ENCODE assay signal across 9 cellular contexts in genomic region chr12:131116437-131117117, GRCh38.
DNase-seq lines count a peak whose midpoint lies in the region; ATAC-seq and TF ChIP-seq lines count a peak whose summit lies in the region.
"Had no signal": no experiment of that assay in that cellular context is flagged by ENCODE, and none has a peak within 500 bp of the region (broad histone marks: within the 10 kb centered on the region; RNA-seq: fewer than 3 reads in every experiment).

No MANE protein-coding gene starts in this region.

- H3K4me3 Mint-ChIP-seq in MCF 10A (ENCODE audit: unreplicated experiment) (no peak overlapping the region), WTC11 (no peak overlapping the region)

- H3K27ac ChIP-seq in breast epithelium = peak overlapping the region; percentile 42 to 82
- no peak overlapping the region for H3K27ac ChIP-seq in aorta (ENCODE audit: low read depth in 1 of 2, low read length in 2 of 2)

- H3K36me3 Mint-ChIP-seq in MCF 10A (ENCODE audit: insufficient read depth, unreplicated experiment) (no peaks in the 10 kb centered on the region), WTC11 (no peaks in the 10 kb centered on the region)

- H3K27me3 ChIP-seq in breast epithelium = peaks cover 0 to 15% of the 10 kb centered on the region in 2 donors
- no peaks in the 10 kb centered on the region for H3K27me3 ChIP-seq in aorta (ENCODE audit: control insufficient read depth in 1 of 2, insufficient read depth in 2 of 2, low read length in 1 of 2)

- H3K9me3 Mint-ChIP-seq in MCF 10A (ENCODE audit: unreplicated experiment) (no peaks in the 10 kb centered on the region), WTC11 (no peaks in the 10 kb centered on the region)

- POLR2A ChIA-PET in MCF 10A (lab: Yijun Ruan, JAX) (no interaction called here), WTC11 (lab: Charles Lee) (no interaction called here)

- CTCF ChIA-PET in MCF 10A (lab: Yijun Ruan, JAX) = interaction anchor here (0.6 to 7.9 kb wide), 7 partner anchors 11 to 338 kb away, joined by 3 to 84 read pairs (median 5); no protein-coding TSS in a partner anchor
- CTCF ChIA-PET in WTC11 (lab: Charles Lee) = interaction anchor here (0.6 to 9.1 kb wide), 25 partner anchors 8 to 679 kb away, joined by 3 to 98 read pairs (median 4); no protein-coding TSS in a partner anchor

- peak in 1 of 2 donors; percentile 26 for DNase-seq in breast epithelium (ENCODE audit: low spot score in 2 of 2)
- DNase-seq in MCF 10A (ENCODE audit: unreplicated experiment) = no peak
- DNase-seq in WTC11 (ENCODE audit: low spot score) = peak; percentile 64
- DNase-seq in islet precursor cell = peak; percentile 78
- DNase-seq in aorta = peak; percentile 45 to 71
- DNase-seq in Ammon's horn (ENCODE audit: low spot score) = no peak
- no peak for DNase-seq in pons (ENCODE audit: low spot score)
- DNase-seq: activated T-cell treated with anti-CD3 and anti-CD28 coated beads for 4 hours had no signal

- intact Hi-C loops in breast epithelium (cut with DNase I; ENCODE audit: low total_unique reads) (no loop called here), MCF 10A (cut with micrococcal nuclease) (no loop called here), aorta (cut with DNase I) (no loop called here)

- H3K9me3 ChIP-seq in breast epithelium (no peaks in the 10 kb centered on the region), aorta (ENCODE audit: control insufficient read depth, low read length) (no peaks in the 10 kb centered on the region)

- no peak for TF ChIP-seq CTCF in breast epithelium (IDR thresholded peaks at IDR 0.05)
- no peak for TF ChIP-seq CTCF in MCF 10A (IDR thresholded peaks at IDR 0.05; ENCODE audit: unreplicated experiment)
- TF ChIP-seq CTCF in WTC11 (IDR thresholded peaks at IDR 0.05) = no peak

- ATAC-seq in WTC11 (peak; percentile 85), aorta (ENCODE audit: low FRiP score) (peak; percentile 49), GM21619 (IDR thresholded peaks at IDR 0.05; ENCODE audit: unreplicated experiment) (no peak)

- H3K4me1 Mint-ChIP-seq in MCF 10A (ENCODE audit: insufficient read depth, unreplicated experiment) (peaks cover 14% of the 10 kb centered on the region), WTC11 (peaks cover 13% of the 10 kb centered on the region)

- no peaks in the 10 kb centered on the region for H3K4me1 ChIP-seq in breast epithelium
- no peaks in the 10 kb centered on the region for H3K4me1 ChIP-seq in aorta (ENCODE audit: control insufficient read depth in 1 of 2, insufficient read depth in 2 of 2, low read length in 2 of 2)

- H3K4me3 ChIP-seq in breast epithelium (no peak overlapping the region), aorta (ENCODE audit: low read length in 2 of 2) (no peak overlapping the region)

- H3K27me3 Mint-ChIP-seq in MCF 10A (ENCODE audit: insufficient read depth, unreplicated experiment) = no peaks in the 10 kb centered on the region
- H3K27me3 Mint-ChIP-seq in WTC11 (ENCODE audit: low read depth) = 0 out of 2 replicates have a peak, but pooled peaks cover 4% of the 10 kb centered on the region

- no TSS peak for BruUV-seq in MCF 10A (replicated peaks; lab: Mats Ljungman, UMichigan)

- no peak for TF ChIP-seq POLR2A in breast epithelium (IDR thresholded peaks at IDR 0.05)

- 55 to 63% methylated on average over 15 of the region's 15 CpGs for WGBS in aorta, 2 donors

- H3K36me3 ChIP-seq in breast epithelium (no peaks in the 10 kb centered on the region), aorta (ENCODE audit: control insufficient read depth in 1 of 2, insufficient read depth in 2 of 2, low read length in 1 of 2) (no peaks in the 10 kb centered on the region)

- no peak overlapping the region for H3K27ac Mint-ChIP-seq in MCF 10A (ENCODE audit: low read depth, unreplicated experiment)
- no peak overlapping the region for H3K27ac Mint-ChIP-seq in WTC11

TF ChIP-seq in WTC11, 78 proteins besides CTCF, POLR2A, EP300 and RAD21:
- TF ChIP-seq, protein P1, sequence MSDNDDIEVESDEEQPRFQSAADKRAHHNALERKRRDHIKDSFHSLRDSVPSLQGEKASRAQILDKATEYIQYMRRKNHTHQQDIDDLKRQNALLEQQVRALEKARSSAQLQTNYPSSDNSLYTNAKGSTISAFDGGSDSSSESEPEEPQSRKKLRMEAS (CRISPR knock-in tag; IDR thresholded peaks at IDR 0.05) = no peak
- TF ChIP-seq JUN (CRISPR knock-in tag; IDR thresholded peaks at IDR 0.05) (no peak), GABPB1 (CRISPR knock-in tag; IDR thresholded peaks at IDR 0.05) (no peak), RELA (CRISPR knock-in tag; IDR thresholded peaks at IDR 0.05; ENCODE audit: borderline replicate concordance) (no peak), OVOL2 (CRISPR knock-in tag; IDR thresholded peaks at IDR 0.05; ENCODE audit: borderline replicate concordance) (no peak), E2F4 (CRISPR knock-in tag; IDR thresholded peaks at IDR 0.05; ENCODE audit: borderline replicate concordance, low read depth) (no peak), ZNF263 (CRISPR knock-in tag; IDR thresholded peaks at IDR 0.05; ENCODE audit: low read depth) (no peak), SP1 (CRISPR knock-in tag; conservative IDR thresholded peaks at IDR 0.05) (no peak), NR2C2 (CRISPR knock-in tag; IDR thresholded peaks at IDR 0.05) (no peak), CBFB (CRISPR knock-in tag; IDR thresholded peaks at IDR 0.05; ENCODE audit: low read depth) (no peak), JAZF1 (CRISPR knock-in tag; IDR thresholded peaks at IDR 0.05) (no peak), NR3C1 (CRISPR knock-in tag; conservative IDR thresholded peaks at IDR 0.05; ENCODE audit: low read depth) (no peak), NFYB (CRISPR knock-in tag; conservative IDR thresholded peaks at IDR 0.05; ENCODE audit: low read depth) (no peak), E2F1 (CRISPR knock-in tag; IDR thresholded peaks at IDR 0.05) (no peak)
- TF ChIP-seq, protein P2, sequence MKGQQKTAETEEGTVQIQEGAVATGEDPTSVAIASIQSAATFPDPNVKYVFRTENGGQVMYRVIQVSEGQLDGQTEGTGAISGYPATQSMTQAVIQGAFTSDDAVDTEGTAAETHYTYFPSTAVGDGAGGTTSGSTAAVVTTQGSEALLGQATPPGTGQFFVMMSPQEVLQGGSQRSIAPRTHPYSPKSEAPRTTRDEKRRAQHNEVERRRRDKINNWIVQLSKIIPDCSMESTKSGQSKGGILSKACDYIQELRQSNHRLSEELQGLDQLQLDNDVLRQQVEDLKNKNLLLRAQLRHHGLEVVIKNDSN (CRISPR knock-in tag; IDR thresholded peaks at IDR 0.05) = no peak
- TF ChIP-seq, protein P3, sequence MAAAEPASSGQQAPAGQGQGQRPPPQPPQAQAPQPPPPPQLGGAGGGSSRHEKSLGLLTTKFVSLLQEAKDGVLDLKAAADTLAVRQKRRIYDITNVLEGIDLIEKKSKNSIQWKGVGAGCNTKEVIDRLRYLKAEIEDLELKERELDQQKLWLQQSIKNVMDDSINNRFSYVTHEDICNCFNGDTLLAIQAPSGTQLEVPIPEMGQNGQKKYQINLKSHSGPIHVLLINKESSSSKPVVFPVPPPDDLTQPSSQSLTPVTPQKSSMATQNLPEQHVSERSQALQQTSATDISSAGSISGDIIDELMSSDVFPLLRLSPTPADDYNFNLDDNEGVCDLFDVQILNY (CRISPR knock-in tag; IDR thresholded peaks at IDR 0.05) = no peak
- TF ChIP-seq, protein P4, sequence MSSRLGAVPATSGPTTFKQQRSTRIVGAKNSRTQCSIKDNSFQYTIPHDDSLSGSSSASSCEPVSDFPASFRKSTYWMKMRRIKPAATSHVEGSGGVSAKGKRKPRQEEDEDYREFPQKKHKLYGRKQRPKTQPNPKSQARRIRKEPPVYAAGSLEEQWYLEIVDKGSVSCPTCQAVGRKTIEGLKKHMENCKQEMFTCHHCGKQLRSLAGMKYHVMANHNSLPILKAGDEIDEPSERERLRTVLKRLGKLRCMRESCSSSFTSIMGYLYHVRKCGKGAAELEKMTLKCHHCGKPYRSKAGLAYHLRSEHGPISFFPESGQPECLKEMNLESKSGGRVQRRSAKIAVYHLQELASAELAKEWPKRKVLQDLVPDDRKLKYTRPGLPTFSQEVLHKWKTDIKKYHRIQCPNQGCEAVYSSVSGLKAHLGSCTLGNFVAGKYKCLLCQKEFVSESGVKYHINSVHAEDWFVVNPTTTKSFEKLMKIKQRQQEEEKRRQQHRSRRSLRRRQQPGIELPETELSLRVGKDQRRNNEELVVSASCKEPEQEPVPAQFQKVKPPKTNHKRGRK (CRISPR knock-in tag; IDR thresholded peaks at IDR 0.05; ENCODE audit: borderline replicate concordance) = no peak

Comparison
In these comparisons a context has a peak if more than half of its experiments do, and no peak if none do; other contexts are left out.
1. DNase-seq: peak in WTC11 (single experiment), islet precursor cell (single experiment) and aorta (2 of 2); none in MCF 10A (single experiment), Ammon's horn (single experiment) and pons (single experiment).
2. H3K27ac ChIP-seq: peak in breast epithelium (2 of 2); none in aorta (0 of 2).